In genomic region chr7:95549818-95550529, GRCh38 we compare ENCODE assay signal across 9 cellular contexts. TPM values are rescaled to one million over a fixed set of nuclear protein-coding genes. Genes with fewer than 3 reads are reported as not detected.
DNase-seq lines count a peak whose midpoint lies in the region; ATAC-seq, FAIRE-seq and TF ChIP-seq lines count a peak whose summit lies in the region.
"Had no signal": no experiment of that assay in that cellular context is flagged by ENCODE, and none has a peak within 500 bp of the region (broad histone marks: within the 10 kb centered on the region; RNA-seq: fewer than 3 reads in every experiment).

No MANE protein-coding gene starts in this region.

- H3K9ac ChIP-seq in kidney (ENCODE audit: low read length in 2 of 2) (peak overlapping the region in 1 of 2 donors; percentile 3), stomach smooth muscle (ENCODE audit: low read length in 2 of 2) (peak overlapping the region; percentile 59 to 76)

- TF ChIP-seq CTCF in AG10803 (conservative IDR thresholded peaks at IDR 0.05; ENCODE audit: low read length) (no peak), MCF 10A (IDR thresholded peaks at IDR 0.05; ENCODE audit: unreplicated experiment) (no peak), kidney (IDR thresholded peaks at IDR 0.05; ENCODE audit: borderline replicate concordance, extremely low read depth, insufficient read depth) (no peak)

- intact Hi-C loops in MCF 10A (cut with micrococcal nuclease) = loop anchor here (2.0 kb wide), 1 partner anchor 59 kb away; no protein-coding TSS in a partner anchor
- intact Hi-C loops in kidney (cut with DNase I) = no loop called here

- DNase-seq in AG10803 (ENCODE audit: low read depth) = peak; percentile 31
- peak; percentile 90 for DNase-seq in NCI-H1092 treated with DMSO at 0.1 percent for 48 hours (lab: John Stamatoyannopoulos, UW)
- peak; percentile 99 for DNase-seq in MCF 10A (ENCODE audit: unreplicated experiment)
- peak; percentile 91 for DNase-seq in kidney
- no peak for DNase-seq in activated CD4-positive, alpha-beta T cell treated with anti-CD3 and anti-CD28 coated beads, Interleukin-2, amount 50 U/mL, for 1 hour
- no peak for DNase-seq in amniotic stem cell (lab: John Stamatoyannopoulos, UW)

- FAIRE-seq in kidney (lab: Jason Lieb, UNC) = peak; percentile 86

- no TSS peak for BruUV-seq in MCF 10A (replicated peaks; lab: Mats Ljungman, UMichigan)

- no peaks in the 10 kb centered on the region for H3K9me3 Mint-ChIP-seq in MCF 10A (ENCODE audit: unreplicated experiment)
- H3K9me3 Mint-ChIP-seq: activated naive CD4-positive, alpha-beta T cell treated with anti-CD3 and anti-CD28 coated beads, Interleukin-2, amount 50 U/mL, for 24 hours had no signal

- H3K27ac Mint-ChIP-seq in MCF 10A (ENCODE audit: low read depth, unreplicated experiment) = peak overlapping the region; percentile 99
- H3K27ac Mint-ChIP-seq: activated naive CD4-positive, alpha-beta T cell treated with anti-CD3 and anti-CD28 coated beads, Interleukin-2, amount 50 U/mL, for 24 hours had no signal

- no peaks in the 10 kb centered on the region for H3K9me3 ChIP-seq in kidney (ENCODE audit: control insufficient read depth in 1 of 2, low read length in 2 of 2)
- no peaks in the 10 kb centered on the region for H3K9me3 ChIP-seq in stomach smooth muscle (ENCODE audit: control insufficient read depth in 2 of 2, low read length in 2 of 2)

- no peaks in the 10 kb centered on the region for H3K36me3 Mint-ChIP-seq in MCF 10A (ENCODE audit: insufficient read depth, unreplicated experiment)
- H3K36me3 Mint-ChIP-seq: activated naive CD4-positive, alpha-beta T cell treated with anti-CD3 and anti-CD28 coated beads, Interleukin-2, amount 50 U/mL, for 24 hours had no signal

- peaks cover 40% of the 10 kb centered on the region for H3K4me1 Mint-ChIP-seq in MCF 10A (ENCODE audit: insufficient read depth, unreplicated experiment)
- H3K4me1 Mint-ChIP-seq: activated naive CD4-positive, alpha-beta T cell treated with anti-CD3 and anti-CD28 coated beads, Interleukin-2, amount 50 U/mL, for 24 hours had no signal

- H3K27ac ChIP-seq in kidney (ENCODE audit: low read depth in 2 of 2, low read length in 2 of 2) (peak overlapping the region; percentile 87 to 90), stomach smooth muscle (ENCODE audit: low read length) (peak overlapping the region; percentile 98)

- no peak overlapping the region for H3K4me3 ChIP-seq in AG10803 (ENCODE audit: low read length)
- peak overlapping the region; percentile 3 to 27 for H3K4me3 ChIP-seq in kidney (ENCODE audit: low read length in 2 of 2)
- peak overlapping the region; percentile 50 to 52 for H3K4me3 ChIP-seq in stomach smooth muscle (ENCODE audit: low read length in 2 of 2)

- POLR2A ChIA-PET in MCF 10A (lab: Yijun Ruan, JAX) = interaction anchor here (0.6 to 3.1 kb wide), 26 partner anchors 9 to 1101 kb away, joined by 3 to 35 read pairs (median 4); partner anchors contain the start of gene PDK4

- H3K27me3 Mint-ChIP-seq in MCF 10A (ENCODE audit: insufficient read depth, unreplicated experiment) = no peaks in the 10 kb centered on the region

- H3K36me3 ChIP-seq in kidney (ENCODE audit: control insufficient read depth in 1 of 2, insufficient read depth in 2 of 2, low read length in 2 of 2) (no peaks in the 10 kb centered on the region), stomach smooth muscle (ENCODE audit: control insufficient read depth in 2 of 2, insufficient read depth in 2 of 2, low read length in 2 of 2) (no peaks in the 10 kb centered on the region)

- H3K27me3 ChIP-seq in stomach smooth muscle (ENCODE audit: control insufficient read depth in 1 of 2, insufficient read depth in 2 of 2, low read length in 2 of 2) = no peaks in the 10 kb centered on the region

- CTCF ChIA-PET in MCF 10A (lab: Yijun Ruan, JAX) = interaction anchor here (0.5 to 4.6 kb wide), 13 partner anchors 9 to 1249 kb away, joined by 3 to 73 read pairs (median 4); partner anchors contain the start of gene PDK4

- H3K4me3 Mint-ChIP-seq in MCF 10A (ENCODE audit: unreplicated experiment) = peak overlapping the region; percentile 63
- H3K4me3 Mint-ChIP-seq: activated naive CD4-positive, alpha-beta T cell treated with anti-CD3 and anti-CD28 coated beads, Interleukin-2, amount 50 U/mL, for 24 hours had no signal

- ATAC-seq in GM19452 (IDR thresholded peaks at IDR 0.05; ENCODE audit: unreplicated experiment) = no peak

- H3K4me1 ChIP-seq in kidney (ENCODE audit: control insufficient read depth in 1 of 2, insufficient read depth in 1 of 2, low read depth in 1 of 2, low read length in 2 of 2) (peaks cover 25 to 35% of the 10 kb centered on the region in 2 donors), stomach smooth muscle (ENCODE audit: control insufficient read depth, insufficient read depth, low read length) (peaks cover 30% of the 10 kb centered on the region)

RNA-seq across cellular contexts. Expression of gene PDK4, which starts 46.3 kb away (rescaled TPM):
- total RNA-seq in MCF 10A (2022) (1.2 and 1.3 TPM in 2 replicates), kidney (45.0 TPM)
- 106 TPM for polyA plus RNA-seq in kidney (ENCODE audit: insufficient read depth, low read depth, low replicate concordance)

Comparison
In these comparisons a context has a peak if more than half of its experiments do, and no peak if none do; other contexts are left out.
1. DNase-seq: peak in AG10803 (single experiment), NCI-H1092 treated with DMSO at 0.1 percent for 48 hours (single experiment), MCF 10A (single experiment) and kidney (single experiment); none in activated CD4-positive, alpha-beta T cell treated with anti-CD3 and anti-CD28 coated beads, Interleukin-2, amount 50 U/mL, for 1 hour (single experiment) and amniotic stem cell (single experiment).
2. RNA of gene PDK4, which starts 46.3 kb away (total RNA-seq): 45.0 TPM in kidney (single experiment); 1.2 to 1.3 TPM in MCF 10A; every median in the first group is over 10 times any median in the second.